ENCODE assay signal across 19 cellular contexts in genomic region chr14:74569387-74569786, GRCh38. TPM values are rescaled to one million over a fixed set of nuclear protein-coding genes. Genes with fewer than 3 reads are reported as not detected.
DNase-seq lines count a peak whose midpoint lies in the region; ATAC-seq and TF ChIP-seq lines count a peak whose summit lies in the region.
"Had no signal": no experiment of that assay in that cellular context is flagged by ENCODE, and none has a peak within 500 bp of the region (broad histone marks: within the 10 kb centered on the region; RNA-seq: fewer than 3 reads in every experiment).

No MANE protein-coding gene starts in this region.

- H3K27me3 ChIP-seq in heart left ventricle (no peaks in the 10 kb centered on the region), fibroblast of lung (ENCODE audit: control insufficient read depth, insufficient read depth, low read length) (no peaks in the 10 kb centered on the region), rectal smooth muscle tissue (ENCODE audit: control insufficient read depth, insufficient read depth, low read length) (no peaks in the 10 kb centered on the region), aorta (ENCODE audit: control insufficient read depth in 1 of 2, insufficient read depth in 2 of 2, low read length in 1 of 2) (no peaks in the 10 kb centered on the region)

- H3K4me1 ChIP-seq in heart left ventricle, result peaks cover 0 to 81% (median 38%) of the 10 kb centered on the region in 12 donors
- H3K4me1 ChIP-seq in fibroblast of lung (ENCODE audit: control insufficient read depth, extremely low read depth, insufficient read depth, low read length), result peaks cover 68% of the 10 kb centered on the region
- H3K4me1 ChIP-seq in rectal smooth muscle tissue (ENCODE audit: control insufficient read depth, insufficient read depth, low read length), result peaks cover 18% of the 10 kb centered on the region
- H3K4me1 ChIP-seq in aorta (ENCODE audit: control insufficient read depth in 1 of 2, insufficient read depth in 2 of 2, low read length in 2 of 2), result peaks cover 12 to 13% of the 10 kb centered on the region in 2 donors

- no peak for TF ChIP-seq CTCF in heart left ventricle (IDR thresholded peaks at IDR 0.05)
- TF ChIP-seq CTCF in fibroblast of lung (conservative IDR thresholded peaks at IDR 0.05 in 1 of 2, IDR thresholded peaks at IDR 0.05 in 1 of 2; ENCODE audit: low read depth in 1 of 2, low read length in 2 of 2), result no peak

- H3K79me2 ChIP-seq in fibroblast of lung (ENCODE audit: control insufficient read depth, insufficient read depth, low read length), result peaks cover 66% of the 10 kb centered on the region

- H2AFZ ChIP-seq in fibroblast of lung (ENCODE audit: low read length), result no peak overlapping the region

- no peak for TF ChIP-seq POLR2A in heart left ventricle (IDR thresholded peaks at IDR 0.05)

- peak overlapping the region in 8 of 12 donors; percentile 31 to 91 (median 77) for H3K27ac ChIP-seq in heart left ventricle
- H3K27ac ChIP-seq in fibroblast of lung (ENCODE audit: insufficient read depth, low read length), result peak overlapping the region; percentile 97
- peak overlapping the region; percentile 11 for H3K27ac ChIP-seq in rectal smooth muscle tissue (ENCODE audit: low read depth, low read length)
- peak overlapping the region; percentile 81 to 98 for H3K27ac ChIP-seq in aorta (ENCODE audit: low read depth in 1 of 2, low read length in 2 of 2)

- H4K20me1 ChIP-seq in fibroblast of lung (ENCODE audit: control insufficient read depth, extremely low read depth, insufficient read depth, low read length), result no peaks in the 10 kb centered on the region

- no peaks in the 10 kb centered on the region for H3K9me3 ChIP-seq in heart left ventricle
- no peaks in the 10 kb centered on the region for H3K9me3 ChIP-seq in fibroblast of lung (ENCODE audit: control insufficient read depth, insufficient read depth, low read depth, low read length)
- H3K9me3 ChIP-seq in aorta (ENCODE audit: control insufficient read depth, low read length), result no peaks in the 10 kb centered on the region

- H3K9ac ChIP-seq in fibroblast of lung (ENCODE audit: insufficient read depth, low read length), result peak overlapping the region; percentile 32
- no peak overlapping the region for H3K9ac ChIP-seq in rectal smooth muscle tissue (ENCODE audit: low read length)

- H3K4me2 ChIP-seq in fibroblast of lung (ENCODE audit: extremely low read depth, insufficient read depth, low read length), result peak overlapping the region; percentile 37

- ATAC-seq in heart left ventricle (no peak), Right ventricle myocardium superior (ENCODE audit: poor library complexity) (no peak), aorta (ENCODE audit: low FRiP score) (no peak), GM21515 (IDR thresholded peaks at IDR 0.05; ENCODE audit: unreplicated experiment) (no peak), HG03135 (IDR thresholded peaks at IDR 0.05; ENCODE audit: unreplicated experiment) (no peak)
- no peak for ATAC-seq in activated CD4-positive, CD25-positive, alpha-beta regulatory T cell treated with anti-CD3 and anti-CD28 coated beads, Interleukin-2, amount 50 U/mL, for 24 hours
- ATAC-seq: effector memory CD8-positive, alpha-beta T cell; Panc1; WTC11 had no signal

- no peaks in the 10 kb centered on the region for H3K36me3 ChIP-seq in heart left ventricle
- H3K36me3 ChIP-seq in fibroblast of lung (ENCODE audit: control insufficient read depth, insufficient read depth, low read length), result peaks cover 12% of the 10 kb centered on the region
- no peaks in the 10 kb centered on the region for H3K36me3 ChIP-seq in rectal smooth muscle tissue (ENCODE audit: control insufficient read depth, insufficient read depth, low read length)
- no peaks in the 10 kb centered on the region for H3K36me3 ChIP-seq in aorta (ENCODE audit: control insufficient read depth in 1 of 2, insufficient read depth in 2 of 2, low read length in 1 of 2)

- WGBS in heart left ventricle, 4 donors, result 75 to 85% (median 78%) methylated on average over 1 to 2 of the region's 2 CpGs
- 19 to 22% methylated on average over 2 of the region's 2 CpGs for whole genome bisulfite sequencing in aorta, 2 donors

- intact Hi-C loops in heart left ventricle (cut with DNase I), result no loop called here
- intact Hi-C loops in Right ventricle myocardium superior (cut with DNase I), result no loop called here
- intact Hi-C loops in aorta (cut with DNase I), result no loop called here

- DNase-seq in heart left ventricle (peak in 3 of 5 donors; percentile 10 to 21 (median 11)), Right ventricle myocardium superior (no peak), fibroblast of lung (ENCODE audit: low read depth in 2 of 2) (no peak), aorta (peak; percentile 25 to 30)
- DNase-seq: 8988T; activated naive CD4-positive, alpha-beta T cell; effector memory CD8-positive, alpha-beta T cell; HCEC 1CT; kidney; MV-4-11; NCI-H2081 treated with DMSO at 0.1 percent for 48 hours; NCI-H526 treated with DMSO at 0.1 percent for 48 hours; stimulated activated CD4-positive, alpha-beta T cell treated with anti-CD3 and anti-CD28 coated beads, Interleukin-1b, Interleukin-23, amount 100 ng/mL, for 48 hours had no signal

- H3K4me3 ChIP-seq in heart left ventricle (no peak overlapping the region), fibroblast of lung (replicated peaks in 1 of 4; ENCODE audit: control extremely low read depth in 1 of 4, insufficient read depth in 1 of 4, low read depth in 3 of 4, low read length in 4 of 4) (no peak overlapping the region), rectal smooth muscle tissue (ENCODE audit: low read length) (no peak overlapping the region), aorta (ENCODE audit: low read length in 2 of 2) (no peak overlapping the region)

RNA-seq across cellular contexts. Expression of gene LTBP2, which starts 42.6 kb away (rescaled TPM):
- 10 to 100 TPM; 19.1 to 69.1 (median 36.1) TPM for total RNA-seq in heart left ventricle
- 1 to 10 TPM; 4.0 to 8.4 TPM for polyA plus RNA-seq in heart left ventricle
- total RNA-seq in Right ventricle myocardium superior, result 11.9 TPM
- total RNA-seq in fibroblast of lung, result 243 and 514 TPM in 2 replicates
- 108 and 112 TPM in 2 replicates for polyA plus RNA-seq in fibroblast of lung
- polyA plus RNA-seq in fibroblast of lung (2012), result 184 and 214 TPM in 2 replicates
- polyA minus RNA-seq in fibroblast of lung (ENCODE audit: low replicate concordance), result 328 and 406 TPM in 2 replicates
- 100 to 1,000 TPM; 209 to 363 TPM for total RNA-seq in aorta
- polyA plus RNA-seq in aorta, result 100 to 1,000 TPM in 1 of 2 donors, 10 to 100 TPM in 1; 40.4 to 247 TPM

Comparison
In these comparisons a context has a peak if more than half of its experiments do, and no peak if none do; other contexts are left out.
1. DNase-seq: peak in heart left ventricle (3 of 5) and aorta (2 of 2); none in Right ventricle myocardium superior (single experiment) and fibroblast of lung (0 of 2).
2. H3K27ac ChIP-seq: peak in every context shown above with its lines; median percentile 97 in fibroblast of lung; 90 in aorta; 77 in heart left ventricle; 11 in rectal smooth muscle tissue.